ENCODE assay signal across 21 cellular contexts in genomic region chr1:13600762-13601483, GRCh38. TPM values are rescaled to one million over a fixed set of nuclear protein-coding genes. Genes with fewer than 3 reads are reported as not detected.
DNase-seq lines count a peak whose midpoint lies in the region; ATAC-seq and TF ChIP-seq lines count a peak whose summit lies in the region.
"Had no signal": no experiment of that assay in that cellular context is flagged by ENCODE, and none has a peak within 500 bp of the region (broad histone marks: within the 10 kb centered on the region; RNA-seq: fewer than 3 reads in every experiment).

No MANE protein-coding gene starts in this region.

- H3K27ac Mint-ChIP-seq in MCF 10A (ENCODE audit: low read depth, unreplicated experiment) (peak overlapping the region; percentile 90), nephron progenitor cell (no peak overlapping the region)
- H3K27ac Mint-ChIP-seq: activated CD4-positive, alpha-beta T cell treated with anti-CD3 and anti-CD28 coated beads, Interleukin-2, amount 10 ng/mL, durations not matched to agents 24 days and 14 days; naive thymus-derived CD8-positive, alpha-beta T cell; stimulated activated effector memory CD8-positive, alpha-beta T cell treated with anti-CD3 and anti-CD28 coated beads, Interleukin-12 subunit alpha, Interleukin-12 subunit beta, amount 100 ng/mL, for 72 hours had no signal

- H2BK12ac ChIP-seq in trophoblast cell (ENCODE audit: low read length): no peak overlapping the region

- no peak overlapping the region for H3K4me3 Mint-ChIP-seq in MCF 10A (ENCODE audit: unreplicated experiment)
- no peak overlapping the region for H3K4me3 Mint-ChIP-seq in nephron progenitor cell
- H3K4me3 Mint-ChIP-seq: activated CD4-positive, alpha-beta T cell treated with anti-CD3 and anti-CD28 coated beads, Interleukin-2, amount 10 ng/mL, durations not matched to agents 24 days and 14 days; naive thymus-derived CD8-positive, alpha-beta T cell; stimulated activated effector memory CD8-positive, alpha-beta T cell treated with anti-CD3 and anti-CD28 coated beads, Interleukin-12 subunit alpha, Interleukin-12 subunit beta, amount 100 ng/mL, for 72 hours had no signal

- H3K36me3 ChIP-seq in mammary epithelial cell (ENCODE audit: insufficient read depth, low read length) (no peaks in the 10 kb centered on the region), trophoblast cell (ENCODE audit: control insufficient read depth in 1 of 2, insufficient read depth in 2 of 2, low read length in 2 of 2) (no peaks in the 10 kb centered on the region)
- H3K36me3 ChIP-seq: gastroesophageal sphincter, thoracic aorta had no signal

- intact Hi-C loops in MCF 10A (cut with micrococcal nuclease): no loop called here
- intact Hi-C loops in mammary epithelial cell (cut with micrococcal nuclease): loop anchor here (1.0 kb wide), 1 partner anchor 14 kb away; no protein-coding TSS in a partner anchor
- intact Hi-C loops in right cardiac atrium (cut with DNase I): no loop called here

- no peak overlapping the region for H3K18ac ChIP-seq in trophoblast cell (ENCODE audit: low read length)

- H3K79me1 ChIP-seq in trophoblast cell (ENCODE audit: low read length): peaks cover 2% of the 10 kb centered on the region

- H2AFZ ChIP-seq in mammary epithelial cell (ENCODE audit: low read depth, low read length): no peak overlapping the region
- H2AFZ ChIP-seq in trophoblast cell (ENCODE audit: insufficient read depth, low read length, poor library complexity): no peak overlapping the region

- H4K12ac ChIP-seq in trophoblast cell (ENCODE audit: low read depth, low read length): no peak overlapping the region

- in situ Hi-C loops in mammary epithelial cell (cut with MboI; ENCODE audit: low sequenced_read_pairs in 2 of 2): no loop called here

- H3K27me3 Mint-ChIP-seq in MCF 10A (ENCODE audit: insufficient read depth, unreplicated experiment): no peaks in the 10 kb centered on the region
- peaks cover 8% of the 10 kb centered on the region for H3K27me3 Mint-ChIP-seq in nephron progenitor cell (ENCODE audit: low read depth, poor library complexity)
- H3K27me3 Mint-ChIP-seq: activated CD4-positive, alpha-beta T cell treated with anti-CD3 and anti-CD28 coated beads, Interleukin-2, amount 10 ng/mL, durations not matched to agents 24 days and 14 days had no signal

- H3K36me3 Mint-ChIP-seq in MCF 10A (ENCODE audit: insufficient read depth, unreplicated experiment) (peaks cover 36% of the 10 kb centered on the region), nephron progenitor cell (ENCODE audit: low read depth) (no peaks in the 10 kb centered on the region)
- H3K36me3 Mint-ChIP-seq: naive thymus-derived CD8-positive, alpha-beta T cell; stimulated activated effector memory CD8-positive, alpha-beta T cell treated with anti-CD3 and anti-CD28 coated beads, Interleukin-12 subunit alpha, Interleukin-12 subunit beta, amount 100 ng/mL, for 72 hours had no signal

- BruUV-seq in MCF 10A (replicated peaks; lab: Mats Ljungman, UMichigan) (no TSS peak), mammary epithelial cell (replicated peaks; lab: Mats Ljungman, UMichigan) (no TSS peak)

- H3K27ac ChIP-seq in mammary epithelial cell (ENCODE audit: insufficient read depth, low read depth, low read length): no peak overlapping the region
- H3K27ac ChIP-seq in right cardiac atrium (ENCODE audit: low read length): peak overlapping the region; percentile 61
- peak overlapping the region; percentile 39 for H3K27ac ChIP-seq in trophoblast cell (ENCODE audit: low read depth, low read length)
- H3K27ac ChIP-seq: 22Rv1, dorsolateral prefrontal cortex, KMS-11, thoracic aorta had no signal

- no peak overlapping the region for H4K8ac ChIP-seq in trophoblast cell (ENCODE audit: low read depth, low read length)

- H3K4me1 ChIP-seq in mammary epithelial cell (ENCODE audit: insufficient read depth, low read length) (peaks cover 14% of the 10 kb centered on the region), right cardiac atrium (ENCODE audit: control insufficient read depth, insufficient read depth, low read length) (peaks cover 2% of the 10 kb centered on the region), trophoblast cell (ENCODE audit: control insufficient read depth in 1 of 2, insufficient read depth in 2 of 2, low read length in 2 of 2) (peaks cover 18 to 28% of the 10 kb centered on the region in 2 experiments)
- H3K4me1 ChIP-seq: gastroesophageal sphincter had no signal

- H3K4me3 ChIP-seq in mammary epithelial cell (replicated peaks in 1 of 3; ENCODE audit: insufficient read depth in 1 of 3, low read depth in 2 of 3, low read length in 3 of 3) (no peak overlapping the region), right cardiac atrium (ENCODE audit: low read length) (no peak overlapping the region), trophoblast cell (ENCODE audit: low read depth, low read length) (no peak overlapping the region)
- H3K4me3 ChIP-seq: dorsolateral prefrontal cortex, gastroesophageal sphincter, thoracic aorta had no signal

- peak; percentile 88 to 89 for ATAC-seq in right cardiac atrium
- no peak for ATAC-seq in GM19452 (IDR thresholded peaks at IDR 0.05; ENCODE audit: unreplicated experiment)
- ATAC-seq: gastroesophageal sphincter; naive thymus-derived CD8-positive, alpha-beta T cell; stimulated activated effector memory CD8-positive, alpha-beta T cell treated with anti-CD3 and anti-CD28 coated beads, Interleukin-12 subunit alpha, Interleukin-12 subunit beta, amount 100 ng/mL, for 72 hours had no signal

- H3K9me3 Mint-ChIP-seq in MCF 10A (ENCODE audit: unreplicated experiment) (no peaks in the 10 kb centered on the region), nephron progenitor cell (no peaks in the 10 kb centered on the region)
- H3K9me3 Mint-ChIP-seq: activated CD4-positive, alpha-beta T cell treated with anti-CD3 and anti-CD28 coated beads, Interleukin-2, amount 10 ng/mL, durations not matched to agents 24 days and 14 days; naive thymus-derived CD8-positive, alpha-beta T cell; stimulated activated effector memory CD8-positive, alpha-beta T cell treated with anti-CD3 and anti-CD28 coated beads, Interleukin-12 subunit alpha, Interleukin-12 subunit beta, amount 100 ng/mL, for 72 hours had no signal

- no peak overlapping the region for H3K4ac ChIP-seq in trophoblast cell (ENCODE audit: low read depth, low read length)

- TF ChIP-seq CTCF in MCF 10A (IDR thresholded peaks at IDR 0.05; ENCODE audit: unreplicated experiment) (no peak), mammary epithelial cell (conservative IDR thresholded peaks at IDR 0.05 in 1 of 2, IDR thresholded peaks at IDR 0.05 in 1 of 2; ENCODE audit: extremely low read depth in 1 of 2, insufficient read depth in 1 of 2, low read depth in 1 of 2, low read length in 2 of 2) (no peak), nephron progenitor cell (IDR thresholded peaks at IDR 0.05) (no peak)

- POLR2A ChIA-PET in MCF 10A (lab: Yijun Ruan, JAX): interaction anchor here (1.4 to 16.7 kb wide), 5 partner anchors 12 to 63 kb away, joined by 7 to 253 read pairs (median 22); partner anchors contain the start of gene PDPN

- H2BK5ac ChIP-seq in trophoblast cell (ENCODE audit: low read depth, low read length, poor library complexity): no peak overlapping the region

- H3K4me2 ChIP-seq in mammary epithelial cell (ENCODE audit: insufficient read depth, low read depth, low read length) (no peak overlapping the region), trophoblast cell (ENCODE audit: low read length) (peak overlapping the region; percentile 33)
- H3K4me2 ChIP-seq: KMS-11 had no signal

- H3K4me1 Mint-ChIP-seq in MCF 10A (ENCODE audit: insufficient read depth, unreplicated experiment): peaks cover 56% of the 10 kb centered on the region
- no peaks in the 10 kb centered on the region for H3K4me1 Mint-ChIP-seq in nephron progenitor cell
- H3K4me1 Mint-ChIP-seq: activated CD4-positive, alpha-beta T cell treated with anti-CD3 and anti-CD28 coated beads, Interleukin-2, amount 10 ng/mL, durations not matched to agents 24 days and 14 days; naive thymus-derived CD8-positive, alpha-beta T cell; stimulated activated effector memory CD8-positive, alpha-beta T cell treated with anti-CD3 and anti-CD28 coated beads, Interleukin-12 subunit alpha, Interleukin-12 subunit beta, amount 100 ng/mL, for 72 hours had no signal

- H3K14ac ChIP-seq in trophoblast cell (ENCODE audit: low read length): no peak overlapping the region

- no peak overlapping the region for H3K9ac ChIP-seq in mammary epithelial cell (ENCODE audit: insufficient read depth, low read length)
- H3K9ac ChIP-seq in trophoblast cell (ENCODE audit: low read length): no peak overlapping the region
- H3K9ac ChIP-seq: KMS-11 had no signal

- dilution Hi-C loops in mammary epithelial cell (cut with HindIII; ENCODE audit: low sequenced_read_pairs): no loop called here

- 62% methylated on average over 8 of the region's 8 CpGs for WGBS in mammary epithelial cell (ENCODE audit: low coverage, missing lambda C conversion rate)
- 59% methylated on average over 8 of the region's 8 CpGs for WGBS in right cardiac atrium
- WGBS in trophoblast cell (ENCODE audit: extremely low coverage, insufficient coverage, insufficient read length): no CpG with 5 or more reads among the region's 8 CpGs

- H3K23ac ChIP-seq in trophoblast cell (ENCODE audit: low read length): no peak overlapping the region

- H3K27me3 ChIP-seq in mammary epithelial cell (ENCODE audit: insufficient read depth, low read length) (no peaks in the 10 kb centered on the region), right cardiac atrium (ENCODE audit: control insufficient read depth, insufficient read depth) (no peaks in the 10 kb centered on the region), trophoblast cell (ENCODE audit: insufficient read depth, low read length) (no peaks in the 10 kb centered on the region)
- H3K27me3 ChIP-seq: dorsolateral prefrontal cortex had no signal

- no peak overlapping the region for H2AK5ac ChIP-seq in trophoblast cell (ENCODE audit: low read length)

- DNase-seq in MCF 10A (ENCODE audit: unreplicated experiment) (no peak), mammary epithelial cell (no peak), right cardiac atrium (no peak), trophoblast cell (no peak), nephron progenitor cell (no peak), SHP77 treated with DMSO at 0.1 percent for 48 hours (lab: John Stamatoyannopoulos, UW) (no peak), glomerular visceral epithelial cell (ENCODE audit: extremely low spot score) (no peak)
- DNase-seq: activated CD4-positive, alpha-beta T cell treated with anti-CD3 and anti-CD28 coated beads, Interleukin-2, amount 10 ng/mL, durations not matched to agents 24 days and 14 days; activated CD8-positive, alpha-beta memory T cell treated with anti-CD3 and anti-CD28 coated beads, Interleukin-2, amount 50 U/mL, for 4 hours; DND-41; naive thymus-derived CD8-positive, alpha-beta T cell; NCI-H2107; stimulated activated CD4-positive, alpha-beta T cell treated with anti-CD3 and anti-CD28 coated beads, Interleukin-15, amount 100 ng/mL, for 24 hours had no signal

- H4K91ac ChIP-seq in trophoblast cell (ENCODE audit: low read depth, low read length): peak overlapping the region; percentile 15

- H3K79me2 ChIP-seq in mammary epithelial cell (ENCODE audit: insufficient read depth, low read length): no peaks in the 10 kb centered on the region
- H3K79me2 ChIP-seq in trophoblast cell (ENCODE audit: control insufficient read depth, insufficient read depth, low read length, poor library complexity): no peaks in the 10 kb centered on the region

- CTCF ChIA-PET in MCF 10A (lab: Yijun Ruan, JAX) (interaction anchor here (0.6 to 3.0 kb wide), 4 partner anchors 12 to 1140 kb away, joined by 3 to 14 read pairs (median 6); no protein-coding TSS in a partner anchor), mammary epithelial cell (lab: Charles Lee; ENCODE audit: low non-redundant PET) (no interaction called here)

- H3K9me3 ChIP-seq in mammary epithelial cell (replicated peaks; ENCODE audit: insufficient read depth, low read length) (no peaks in the 10 kb centered on the region), right cardiac atrium (ENCODE audit: control insufficient read depth, low read length) (no peaks in the 10 kb centered on the region), trophoblast cell (ENCODE audit: insufficient read depth, low read depth, low read length) (no peaks in the 10 kb centered on the region)
- H3K9me3 ChIP-seq: gastroesophageal sphincter, thoracic aorta had no signal

- no peaks in the 10 kb centered on the region for H4K20me1 ChIP-seq in mammary epithelial cell (ENCODE audit: insufficient read depth, low read length)

- no peak overlapping the region for H2BK120ac ChIP-seq in trophoblast cell (ENCODE audit: insufficient read depth, low read length, poor library complexity)

RNA-seq across cellular contexts. Expression of gene PDPN, which starts 17.3 kb away (rescaled TPM):
- total RNA-seq in MCF 10A (2022) (30.7 and 35.1 TPM in 2 replicates), mammary epithelial cell (10 to 100 TPM; 33.7 to 39.4 TPM), right cardiac atrium (10 to 100 TPM; 12.6 to 24.1 (median 16.7) TPM)
- polyA plus RNA-seq in mammary epithelial cell (10.8 TPM), right cardiac atrium (11.7 TPM)
- 31.4 TPM for polyA minus RNA-seq in mammary epithelial cell
- 36.0 and 37.3 TPM in 2 replicates for polyA plus RNA-seq in trophoblast cell (2013)
- total RNA-seq: activated CD4-positive, alpha-beta T cell treated with anti-CD3 and anti-CD28 coated beads, Interleukin-2, amount 10 ng/mL, durations not matched to agents 24 days and 14 days; naive thymus-derived CD8-positive, alpha-beta T cell; pulmonary artery endothelial cell had no signal
- polyA plus RNA-seq: naive thymus-derived CD8-positive, alpha-beta T cell had no signal
